ENCODE assay signal across 11 cellular contexts in the genomic region with DNA sequence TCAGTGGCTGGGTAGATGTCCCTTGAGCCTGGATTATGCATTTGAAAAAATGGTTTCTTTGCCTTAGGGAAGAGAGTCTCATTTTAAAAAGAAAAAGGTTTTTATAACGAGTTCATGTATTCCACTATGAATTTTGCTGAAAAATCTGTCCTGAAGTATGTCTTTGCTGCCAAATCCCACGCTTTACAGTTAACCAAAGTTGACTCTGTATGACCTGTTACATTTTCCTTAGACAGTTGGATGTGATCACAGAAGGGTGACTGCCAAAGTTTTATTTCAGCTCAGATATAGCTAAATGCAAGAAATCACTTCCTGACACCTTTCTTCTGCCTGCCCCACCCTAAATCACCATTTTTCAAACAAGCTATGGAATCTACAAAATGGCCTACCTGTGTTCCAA.
DNase-seq lines count a peak whose midpoint lies in the region; ATAC-seq and TF ChIP-seq lines count a peak whose summit lies in the region.
"Had no signal": no experiment of that assay in that cellular context is flagged by ENCODE, and none has a peak within 500 bp of the region (broad histone marks: within the 10 kb centered on the region; RNA-seq: fewer than 3 reads in every experiment).

No MANE protein-coding gene starts in this region.

- H4K20me1 ChIP-seq in GM23248 (ENCODE audit: insufficient read depth) (no peaks in the 10 kb centered on the region), mammary epithelial cell (ENCODE audit: insufficient read depth, low read length) (no peaks in the 10 kb centered on the region), Karpas-422 (ENCODE audit: insufficient read depth, low read depth, low read length) (peaks cover 10% of the 10 kb centered on the region; the same call in 1 of the 2 replicates)

- TF ChIP-seq CTCF in mammary epithelial cell (conservative IDR thresholded peaks at IDR 0.05 in 1 of 2, IDR thresholded peaks at IDR 0.05 in 1 of 2; ENCODE audit: extremely low read depth in 1 of 2, insufficient read depth in 1 of 2, low read depth in 1 of 2, low read length in 2 of 2), result no peak

- H3K27me3 ChIP-seq in GM23248 (replicated peaks; ENCODE audit: insufficient read depth), result no peaks in the 10 kb centered on the region
- no peaks in the 10 kb centered on the region for H3K27me3 ChIP-seq in mammary epithelial cell (ENCODE audit: insufficient read depth, low read length)
- no peaks in the 10 kb centered on the region for H3K27me3 ChIP-seq in layer of hippocampus (ENCODE audit: control insufficient read depth, insufficient read depth, low read length)
- no peaks in the 10 kb centered on the region for H3K27me3 ChIP-seq in skeletal muscle tissue (ENCODE audit: control insufficient read depth in 3 of 3, insufficient read depth in 3 of 3, low read length in 3 of 3)
- H3K27me3 ChIP-seq in Karpas-422 (ENCODE audit: low read length), result no peaks in the 10 kb centered on the region

- H3K4me1 ChIP-seq in GM23248 (ENCODE audit: insufficient read depth) (peaks cover 50% of the 10 kb centered on the region), mammary epithelial cell (ENCODE audit: insufficient read depth, low read length) (peaks cover 39% of the 10 kb centered on the region), skeletal muscle tissue (ENCODE audit: control insufficient read depth in 3 of 3, insufficient read depth in 3 of 3, low read length in 3 of 3) (peaks cover 27 to 42% (median 37%) of the 10 kb centered on the region in 3 donors), Karpas-422 (ENCODE audit: low read length) (peaks cover 46% of the 10 kb centered on the region)

- intact Hi-C loops in mammary epithelial cell (cut with micrococcal nuclease), result loop anchor here (2.0 to 10.0 kb wide), 3 partner anchors 38 to 166 kb away; no protein-coding TSS in a partner anchor

- 3 to 6% methylated on average over 2 of the region's 2 CpGs for WGBS in GM23248 (ENCODE audit: low coverage in 1 of 2, low lambda C conversion rate in 2 of 2, missing lambda C conversion rate in 2 of 2), 2 experiments
- WGBS in mammary epithelial cell (ENCODE audit: low coverage, missing lambda C conversion rate), result 39% methylated on average over 2 of the region's 2 CpGs

- H3K9me2 ChIP-seq in GM23248 (ENCODE audit: insufficient read depth) (no peaks in the 10 kb centered on the region), Karpas-422 (replicated peaks; ENCODE audit: insufficient read depth, low read length) (no peaks in the 10 kb centered on the region)

- H3K79me2 ChIP-seq in GM23248 (ENCODE audit: insufficient read depth), result no peaks in the 10 kb centered on the region
- H3K79me2 ChIP-seq in mammary epithelial cell (ENCODE audit: insufficient read depth, low read length), result no peaks in the 10 kb centered on the region
- no peaks in the 10 kb centered on the region for H3K79me2 ChIP-seq in Karpas-422 (ENCODE audit: low read length)

- peak overlapping the region; percentile 51 for H3K4me3 ChIP-seq in GM23248
- H3K4me3 ChIP-seq in mammary epithelial cell (replicated peaks in 1 of 3; ENCODE audit: insufficient read depth in 1 of 3, low read depth in 2 of 3, low read length in 3 of 3), result no peak overlapping the region
- H3K4me3 ChIP-seq in skeletal muscle tissue (ENCODE audit: low read length in 3 of 3), result no peak overlapping the region
- H3K4me3 ChIP-seq in Karpas-422 (ENCODE audit: low read length), result no peak overlapping the region

- ATAC-seq in HG02970 (IDR thresholded peaks at IDR 0.05; ENCODE audit: low FRiP score, unreplicated experiment) (no peak), HG03565 (IDR thresholded peaks at IDR 0.05; ENCODE audit: unreplicated experiment) (no peak)

- DNase-seq in GM23248, result peak; percentile 80
- DNase-seq in mammary epithelial cell, result no peak
- DNase-seq in Karpas-422, result no peak
- DNase-seq in anterior cingulate cortex (lab: John Stamatoyannopoulos, UW), result no peak
- DNase-seq: activated effector memory CD4-positive, alpha-beta T cell treated with Interleukin-2 at 50 U/mL for 16 hours; NCI-H82 had no signal

- H3K9ac ChIP-seq in GM23248 (peak overlapping the region; percentile 74), mammary epithelial cell (ENCODE audit: insufficient read depth, low read length) (peak overlapping the region; percentile 66), skeletal muscle tissue (ENCODE audit: low read depth in 1 of 3, low read length in 3 of 3) (peak overlapping the region in 1 of 3 donors; percentile 43), Karpas-422 (ENCODE audit: low read length) (no peak overlapping the region)

- CTCF ChIA-PET in mammary epithelial cell (lab: Charles Lee; ENCODE audit: low non-redundant PET), result interaction anchor here (0.6 kb wide), 2 partner anchors 177 to 563 kb away, joined by 3 read pairs; no protein-coding TSS in a partner anchor

- H3K9me3 ChIP-seq in GM23248 (ENCODE audit: low read depth), result no peaks in the 10 kb centered on the region
- H3K9me3 ChIP-seq in mammary epithelial cell (replicated peaks; ENCODE audit: insufficient read depth, low read length), result no peaks in the 10 kb centered on the region
- no peaks in the 10 kb centered on the region for H3K9me3 ChIP-seq in skeletal muscle tissue (ENCODE audit: control insufficient read depth in 3 of 3, low read length in 3 of 3)
- no peaks in the 10 kb centered on the region for H3K9me3 ChIP-seq in Karpas-422 (ENCODE audit: low read length)

- H3K27ac ChIP-seq in GM23248 (peak overlapping the region; percentile 96), mammary epithelial cell (ENCODE audit: insufficient read depth, low read depth, low read length) (peak overlapping the region; percentile 95), layer of hippocampus (ENCODE audit: low read depth, low read length) (peak overlapping the region; percentile 74), skeletal muscle tissue (ENCODE audit: low read depth, low read length) (peak overlapping the region; percentile 85), Karpas-422 (ENCODE audit: low read length) (no peak overlapping the region)
- H3K27ac ChIP-seq: C4-2B had no signal

- BruUV-seq in mammary epithelial cell (replicated peaks; lab: Mats Ljungman, UMichigan), result no TSS peak

- dilution Hi-C loops in mammary epithelial cell (cut with HindIII; ENCODE audit: low sequenced_read_pairs), result no loop called here

- H2AFZ ChIP-seq in GM23248 (peak overlapping the region; percentile 16; the same call in 1 of the 2 replicates), mammary epithelial cell (ENCODE audit: low read depth, low read length) (peak overlapping the region; percentile 53), Karpas-422 (ENCODE audit: low read length) (no peak overlapping the region)

- peaks cover 59% of the 10 kb centered on the region for H3F3A ChIP-seq in GM23248 (ENCODE audit: insufficient read depth)

- H3K36me3 ChIP-seq in GM23248 (ENCODE audit: low read depth), result no peaks in the 10 kb centered on the region
- no peaks in the 10 kb centered on the region for H3K36me3 ChIP-seq in mammary epithelial cell (ENCODE audit: insufficient read depth, low read length)
- no peaks in the 10 kb centered on the region for H3K36me3 ChIP-seq in skeletal muscle tissue (ENCODE audit: control insufficient read depth in 3 of 3, insufficient read depth in 3 of 3, low read length in 3 of 3)
- no peaks in the 10 kb centered on the region for H3K36me3 ChIP-seq in Karpas-422 (ENCODE audit: insufficient read depth, low read length)

- H3K4me2 ChIP-seq in GM23248 (ENCODE audit: unreplicated experiment) (peak overlapping the region; percentile 74), mammary epithelial cell (ENCODE audit: insufficient read depth, low read depth, low read length) (peak overlapping the region; percentile 66), Karpas-422 (ENCODE audit: low read depth, low read length, poor library complexity, severe bottlenecking) (no peak overlapping the region)

- in situ Hi-C loops in GM23248 (cut with MboI), result no loop called here
- in situ Hi-C loops in mammary epithelial cell (cut with MboI; ENCODE audit: low sequenced_read_pairs in 2 of 2), result no loop called here
